ENCODE assay signal across 10 cellular contexts in the genomic region with DNA sequence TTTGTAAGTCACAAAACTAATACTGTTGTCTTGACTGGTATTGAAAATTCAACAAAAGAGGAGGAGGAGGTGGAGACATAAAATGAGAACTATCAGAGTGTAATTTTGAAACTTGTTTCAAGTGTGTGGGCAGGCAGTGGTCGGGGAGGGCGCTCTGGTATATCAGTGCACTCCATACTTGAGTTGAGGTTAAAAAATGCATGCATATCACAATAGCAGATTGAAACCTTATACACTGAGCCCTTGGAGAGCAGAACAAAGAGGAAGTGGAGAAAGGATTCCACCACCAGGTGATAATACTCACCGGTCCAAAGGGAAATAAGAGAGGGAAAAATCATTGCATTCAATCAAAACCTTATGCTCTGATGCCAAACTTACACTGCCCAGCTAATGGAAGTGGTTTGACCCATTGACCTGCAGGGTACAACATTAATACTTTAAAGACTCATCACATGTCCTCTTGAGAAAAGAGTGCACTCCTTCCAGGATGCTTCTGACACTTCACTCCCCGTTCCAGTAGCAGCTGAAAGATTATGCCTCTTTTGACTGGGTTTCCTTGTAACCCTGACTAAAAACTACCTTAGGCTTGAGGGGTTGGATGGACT.
DNase-seq lines count a peak whose midpoint lies in the region; ATAC-seq lines count a peak whose summit lies in the region.
"Had no signal": no experiment of that assay in that cellular context is flagged by ENCODE, and none has a peak within 500 bp of the region (broad histone marks: within the 10 kb centered on the region; RNA-seq: fewer than 3 reads in every experiment).

No MANE protein-coding gene starts in this region.

- peak; percentile 78 to 89 for ATAC-seq in activated CD4-positive, CD25-positive, alpha-beta regulatory T cell treated with anti-CD3 and anti-CD28 coated beads, Interleukin-2, amount 50 U/mL, for 24 hours
- peak; percentile 93 for ATAC-seq in HG02610 (IDR thresholded peaks at IDR 0.05; ENCODE audit: unreplicated experiment)
- ATAC-seq: A549 had no signal

- H3K9me3 Mint-ChIP-seq in T-helper 2 cell treated with Interferon-gamma antibody and Interleukin-4, amounts not matched to agents 5 μg/mL and 100 μg/mL, for 36 hours, result no peaks in the 10 kb centered on the region
- H3K9me3 Mint-ChIP-seq: T-helper 1 cell treated with Interleukin-12 subunit alpha and Interleukin-12 subunit beta and Interleukin-4 antibody, amounts not matched to agents 30 μg/mL and 1 μg/mL, for 36 hours had no signal

- no peak overlapping the region for H3K4me3 Mint-ChIP-seq in T-helper 2 cell treated with Interferon-gamma antibody and Interleukin-4, amounts not matched to agents 5 μg/mL and 100 μg/mL, for 36 hours
- H3K4me3 Mint-ChIP-seq: T-helper 1 cell treated with Interleukin-12 subunit alpha and Interleukin-12 subunit beta and Interleukin-4 antibody, amounts not matched to agents 30 μg/mL and 1 μg/mL, for 36 hours had no signal

- peaks cover 52% of the 10 kb centered on the region for H3K27me3 Mint-ChIP-seq in T-helper 2 cell treated with Interferon-gamma antibody and Interleukin-4, amounts not matched to agents 5 μg/mL and 100 μg/mL, for 36 hours (ENCODE audit: low read depth)

- no peak for DNase-seq in activated CD4-positive, CD25-positive, alpha-beta regulatory T cell treated with anti-CD3 and anti-CD28 coated beads, Interleukin-2, amount 50 U/mL, for 72 hours
- peak; percentile 44 for DNase-seq in T-helper 2 cell treated with Interferon-gamma antibody and Interleukin-4, amounts not matched to agents 5 μg/mL and 100 μg/mL, for 36 hours (ENCODE audit: low spot score)
- DNase-seq in stimulated activated CD4-positive, alpha-beta T cell treated with anti-CD3 and anti-CD28 coated beads, Interleukin-4, amount 100 ng/mL, for 48 hours (ENCODE audit: low read depth in 2 of 2), result peak; percentile 26 to 34
- no peak for DNase-seq in HUDEP-2 (lab: John Stamatoyannopoulos, UW; ENCODE audit: unreplicated experiment in 76 of 76)
- no peak for DNase-seq in AG20443 (ENCODE audit: low spot score)
- no peak for DNase-seq in SKM-1 treated with dmso at 0.1 percent for 144 hours (lab: John Stamatoyannopoulos, UW; ENCODE audit: unreplicated experiment)

- H3K36me3 Mint-ChIP-seq in T-helper 2 cell treated with Interferon-gamma antibody and Interleukin-4, amounts not matched to agents 5 μg/mL and 100 μg/mL, for 36 hours (ENCODE audit: low read depth), result no peaks in the 10 kb centered on the region

- peaks cover 8% of the 10 kb centered on the region for H3K4me1 Mint-ChIP-seq in T-helper 2 cell treated with Interferon-gamma antibody and Interleukin-4, amounts not matched to agents 5 μg/mL and 100 μg/mL, for 36 hours (ENCODE audit: low read depth)

- H3K27ac Mint-ChIP-seq in T-helper 2 cell treated with Interferon-gamma antibody and Interleukin-4, amounts not matched to agents 5 μg/mL and 100 μg/mL, for 36 hours, result no peak overlapping the region
- H3K27ac Mint-ChIP-seq: T-helper 1 cell treated with Interleukin-12 subunit alpha and Interleukin-12 subunit beta and Interleukin-4 antibody, amounts not matched to agents 30 μg/mL and 1 μg/mL, for 36 hours had no signal

Comparison
In these comparisons a context has a peak if more than half of its experiments do, and no peak if none do; other contexts are left out.
1. DNase-seq: peak in T-helper 2 cell treated with Interferon-gamma antibody and Interleukin-4, amounts not matched to agents 5 μg/mL and 100 μg/mL, for 36 hours (single experiment) and stimulated activated CD4-positive, alpha-beta T cell treated with anti-CD3 and anti-CD28 coated beads, Interleukin-4, amount 100 ng/mL, for 48 hours (2 of 2); none in activated CD4-positive, CD25-positive, alpha-beta regulatory T cell treated with anti-CD3 and anti-CD28 coated beads, Interleukin-2, amount 50 U/mL, for 72 hours (single experiment), HUDEP-2 (0 of 76), AG20443 (single experiment) and SKM-1 treated with dmso at 0.1 percent for 144 hours (single experiment).